ENCODE assay signal across 8 cellular contexts in genomic region chr3:12796171-12797123, GRCh38. TPM values are rescaled to one million over a fixed set of nuclear protein-coding genes. Genes with fewer than 3 reads are reported as not detected.
DNase-seq lines count a peak whose midpoint lies in the region; ATAC-seq and TF ChIP-seq lines count a peak whose summit lies in the region.

Gene CAND2, plus strand, starts transcription at chr3:12796680. Its CDS starts 41 bp downstream, at chr3:12796721.

- DNase-seq in NCI-H82 (lab: John Stamatoyannopoulos, UW) (peak; percentile 69), NCI-H82 treated with DMSO at 0.1 percent for 48 hours (lab: John Stamatoyannopoulos, UW; ENCODE audit: unreplicated experiment) (no peak), RWPE1 (ENCODE audit: low spot score) (peak; percentile 5), anterior cingulate cortex (lab: John Stamatoyannopoulos, UW) (peak in 53 of 58 donors; percentile 14 to 76 (median 47)), left ventricle myocardium superior (peak; percentile 92), pons (ENCODE audit: low spot score) (peak; percentile 26)

- TF ChIP-seq CTCF in RWPE1 (conservative IDR thresholded peaks at IDR 0.05; ENCODE audit: low read depth) = no peak

- POLR2A ChIA-PET in RWPE1 (lab: Yijun Ruan, JAX; ENCODE audit: low non-redundant PET) = no interaction called here

- ATAC-seq in left ventricle myocardium superior = peak; percentile 86
- ATAC-seq in HG03378 (IDR thresholded peaks at IDR 0.05; ENCODE audit: unreplicated experiment) = no peak
- ATAC-seq in GM21786 (IDR thresholded peaks at IDR 0.05; ENCODE audit: unreplicated experiment) = no peak

- H3K27ac ChIP-seq in RWPE1 = no peak within 1 kb of the TSS

- intact Hi-C loops in left ventricle myocardium superior (cut with micrococcal nuclease) = no loop called here

- CTCF ChIA-PET in RWPE1 (lab: Yijun Ruan, JAX) = no interaction called here

RNA-seq across cellular contexts. Expression of gene CAND2, which starts in this region (rescaled TPM):
- 69.2 TPM for total RNA-seq in left ventricle myocardium superior
